In genomic region chr9:8531831-8532230, GRCh38 we compare ENCODE assay signal across 26 cellular contexts.
"Had no signal": no experiment of that assay in that cellular context is flagged by ENCODE, and none has a peak within 500 bp of the region (broad histone marks: within the 10 kb centered on the region; RNA-seq: fewer than 3 reads in every experiment).

No MANE protein-coding gene starts in this region.

- ATAC-seq: activated CD4-positive, alpha-beta T cell treated with anti-CD3 and anti-CD28 coated beads for 36 hours; activated naive CD4-positive, alpha-beta T cell treated with anti-CD3 and anti-CD28 coated beads, Interleukin-2, amount 50 U/mL, for 72 hours; activated T-cell treated with anti-CD3 and anti-CD28 coated beads, Interleukin-2, amount 50 U/mL, for 72 hours; gastroesophageal sphincter; heart right ventricle; T-helper 17 cell had no signal

- H3K9me3 ChIP-seq: ascending aorta, colonic mucosa, esophagus squamous epithelium, gastroesophageal sphincter, heart right ventricle had no signal

- H3K27me3 ChIP-seq: ascending aorta, colonic mucosa, esophagus squamous epithelium, gastroesophageal sphincter, heart right ventricle had no signal

- DNase-seq: activated CD4-positive, alpha-beta memory T cell treated with anti-CD3 and anti-CD28 coated beads for 36 hours; activated CD4-positive, alpha-beta T cell treated with anti-CD3 and anti-CD28 coated beads for 36 hours; activated CD4-positive, alpha-beta T cell treated with anti-CD3 and anti-CD28 coated beads, Interleukin-2, amount 10 ng/mL, durations not matched to agents 24 days and 14 days; activated CD4-positive, CD25-positive, alpha-beta regulatory T cell; activated CD4-positive, CD25-positive, alpha-beta regulatory T cell treated with anti-CD3 and anti-CD28 coated beads, Interleukin-2, amount 50 U/mL, for 72 hours; activated CD8-positive, alpha-beta memory T cell treated with anti-CD3 and anti-CD28 coated beads, Interleukin-2, amount 50 U/mL, for 48 hours; activated gamma-delta T cell; activated naive CD4-positive, alpha-beta T cell; activated naive CD4-positive, alpha-beta T cell treated with anti-CD3 and anti-CD28 coated beads, Interleukin-2, amount 10 ng/mL, durations not matched to agents 7 days and 5 days; activated naive CD8-positive, alpha-beta T cell treated with anti-CD3 and anti-CD28 coated beads, Interleukin-2, amount 10 ng/mL, durations not matched to agents 7 days and 5 days; activated T-cell treated with anti-CD3 and anti-CD28 coated beads for 4 hours; activated T-cell treated with anti-CD3 and anti-CD28 coated beads, Interleukin-2, amount 50 U/mL, for 24 hours; activated T-cell treated with anti-CD3 and anti-CD28 coated beads, Interleukin-2, amount 50 U/mL, for 72 hours; caudate nucleus; cerebellar nuclear complex; colonic mucosa; effector CD8-positive, alpha-beta T cell; esophagus squamous epithelium; foreskin melanocyte; heart right ventricle; T-helper 1 cell; T-helper 17 cell; T1000 had no signal

- H3K36me3 ChIP-seq: ascending aorta, colonic mucosa, esophagus squamous epithelium, gastroesophageal sphincter, heart right ventricle had no signal

- H3K4me3 ChIP-seq: ascending aorta, colonic mucosa, esophagus squamous epithelium, gastroesophageal sphincter, heart right ventricle had no signal

- H3K4me1 ChIP-seq: ascending aorta, colonic mucosa, esophagus squamous epithelium, gastroesophageal sphincter, heart right ventricle had no signal
